15 cellular contexts compared by ENCODE assay signal in genomic region chr18:32661486-32662299, GRCh38.
DNase-seq lines count a peak whose midpoint lies in the region; ATAC-seq and TF ChIP-seq lines count a peak whose summit lies in the region.
"Had no signal": no experiment of that assay in that cellular context is flagged by ENCODE, and none has a peak within 500 bp of the region (broad histone marks: within the 10 kb centered on the region; RNA-seq: fewer than 3 reads in every experiment).

No MANE protein-coding gene starts in this region.

- peak overlapping the region; percentile 22 for H3K4me2 ChIP-seq in skeletal muscle satellite cell (ENCODE audit: low read length)

- no peaks in the 10 kb centered on the region for H3K9me3 ChIP-seq in skeletal muscle satellite cell (replicated peaks; ENCODE audit: low read length)
- H3K9me3 ChIP-seq: testis had no signal

- peak; percentile 31 for DNase-seq in SIG-M5 treated with dmso at 0.1 percent for 504 hours (lab: John Stamatoyannopoulos, UW; ENCODE audit: unreplicated experiment)
- no peak for DNase-seq in SIG-M5 (lab: John Stamatoyannopoulos, UW)
- DNase-seq in SW480 (ENCODE audit: low spot score), result peak; percentile 17
- DNase-seq in glomerular visceral epithelial cell (ENCODE audit: extremely low spot score), result peak; percentile 65
- no peak for DNase-seq in NCI-H187 treated with DMSO at 0.1 percent for 48 hours (lab: John Stamatoyannopoulos, UW)
- DNase-seq: activated CD8-positive, alpha-beta memory T cell treated with anti-CD3 and anti-CD28 coated beads for 24 hours; activated naive CD4-positive, alpha-beta T cell treated with Interleukin-2 at 50 U/mL for 16 hours; NCI-H1105; NCI-H774; Right ventricle myocardium superior; spleen; testis had no signal

- ATAC-seq in GM18505 (IDR thresholded peaks at IDR 0.05; ENCODE audit: unreplicated experiment) (no peak), HG02759 (IDR thresholded peaks at IDR 0.05; ENCODE audit: unreplicated experiment) (no peak)

- H3K36me3 ChIP-seq in skeletal muscle satellite cell (ENCODE audit: insufficient read depth, low read length), result no peaks in the 10 kb centered on the region
- H3K36me3 ChIP-seq: spleen had no signal

- H3K4me1 ChIP-seq in skeletal muscle satellite cell (ENCODE audit: control insufficient read depth, insufficient read depth, low read length), result peaks cover 9% of the 10 kb centered on the region
- H3K4me1 ChIP-seq: spleen, testis had no signal

- H3K27me3 ChIP-seq in skeletal muscle satellite cell (ENCODE audit: control insufficient read depth, insufficient read depth, low read length), result no peaks in the 10 kb centered on the region
- H3K27me3 ChIP-seq: spleen, testis had no signal

- TF ChIP-seq POLR2A in GM18505 (IDR thresholded peaks at IDR 0.05; ENCODE audit: borderline replicate concordance, extremely low read depth, insufficient read depth, insufficient read length), result no peak

- no peak overlapping the region for H3K4me3 ChIP-seq in skeletal muscle satellite cell (ENCODE audit: low read length)
- H3K4me3 ChIP-seq: spleen, testis had no signal

- H3K9ac ChIP-seq in skeletal muscle satellite cell (ENCODE audit: low read depth, low read length), result no peak overlapping the region

Comparison
In these comparisons a context has a peak if more than half of its experiments do, and no peak if none do; other contexts are left out.
1. DNase-seq: peak in SIG-M5 treated with dmso at 0.1 percent for 504 hours (single experiment), SW480 (single experiment) and glomerular visceral epithelial cell (single experiment); none in SIG-M5 (single experiment) and NCI-H187 treated with DMSO at 0.1 percent for 48 hours (single experiment).